In the genomic region with DNA sequence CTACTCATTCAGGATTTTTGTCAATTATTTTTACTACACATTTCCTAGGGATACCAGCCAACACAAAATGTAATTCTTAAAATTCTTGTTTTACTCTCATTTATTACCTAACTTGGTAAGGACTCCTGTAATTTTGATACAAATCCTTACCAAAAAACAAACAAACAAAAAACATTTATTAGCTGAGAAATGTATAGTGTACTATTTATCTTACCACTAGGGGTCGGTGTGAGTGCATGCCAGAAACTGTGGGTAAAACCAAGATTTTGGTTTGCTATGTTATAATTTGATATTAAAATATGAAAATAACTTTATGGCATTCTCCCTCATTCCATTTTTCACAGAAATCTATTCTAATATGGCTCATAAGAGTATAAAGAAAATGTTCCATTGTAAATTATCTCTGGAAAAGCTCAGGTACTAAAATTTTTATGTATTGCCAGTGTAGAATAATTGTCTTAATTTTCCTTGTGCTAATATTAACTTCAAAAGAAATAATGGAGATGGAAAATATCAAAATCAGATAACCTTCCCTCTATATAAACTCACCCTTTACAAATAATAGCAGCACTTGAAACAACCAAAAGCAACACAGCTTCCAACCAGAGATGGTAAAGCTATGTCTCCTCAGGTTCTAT, we compare ENCODE assay signal across 8 cellular contexts.
DNase-seq lines count a peak whose midpoint lies in the region; ATAC-seq and TF ChIP-seq lines count a peak whose summit lies in the region.

No MANE protein-coding gene starts in this region.

- H3K27ac Mint-ChIP-seq in stimulated activated memory B cell treated with anti-CD40 and anti-IgM and Interleukin-4, amounts not matched to agents 10 μg/mL and 1 μg/mL and 100 μg/mL, for 72 hours, result no peak overlapping the region

- TF ChIP-seq CTCF in AG09309 (IDR thresholded peaks at IDR 0.05; ENCODE audit: control insufficient read depth, insufficient read depth, low read depth, low read length, missing control alignments) (peak; percentile 54), gastroesophageal sphincter (IDR thresholded peaks at IDR 0.05) (peak; percentile 34 to 64 (median 46))

- no peaks in the 10 kb centered on the region for H3K27me3 Mint-ChIP-seq in stimulated activated memory B cell treated with anti-CD40 and anti-IgM and Interleukin-4, amounts not matched to agents 10 μg/mL and 1 μg/mL and 100 μg/mL, for 72 hours

- 0 to 7% methylated on average over 1 of the region's 1 CpG for WGBS in gastroesophageal sphincter (ENCODE audit: low coverage in 1 of 2), 2 donors

- no peaks in the 10 kb centered on the region for H3K27me3 ChIP-seq in gastroesophageal sphincter

- TF ChIP-seq POLR2A in gastroesophageal sphincter (IDR thresholded peaks at IDR 0.05), result no peak

- no peaks in the 10 kb centered on the region for H3K36me3 Mint-ChIP-seq in stimulated activated memory B cell treated with anti-CD40 and anti-IgM and Interleukin-4, amounts not matched to agents 10 μg/mL and 1 μg/mL and 100 μg/mL, for 72 hours

- DNase-seq in AG09309 (ENCODE audit: low read depth) (no peak), OCI-M1 (lab: John Stamatoyannopoulos, UW) (peak; percentile 62), C1 segment of cervical spinal cord (lab: John Stamatoyannopoulos, UW) (no peak), UCSD-AML1 (lab: John Stamatoyannopoulos, UW; ENCODE audit: unreplicated experiment) (no peak), mucosa of gallbladder (ENCODE audit: low spot score) (no peak)

- H3K9me3 Mint-ChIP-seq in stimulated activated memory B cell treated with anti-CD40 and anti-IgM and Interleukin-4, amounts not matched to agents 10 μg/mL and 1 μg/mL and 100 μg/mL, for 72 hours, result no peaks in the 10 kb centered on the region

- H3K4me3 ChIP-seq in AG09309 (ENCODE audit: control insufficient read depth, low read depth, low read length) (no peak overlapping the region), gastroesophageal sphincter (no peak overlapping the region)

- no peaks in the 10 kb centered on the region for H3K4me1 ChIP-seq in gastroesophageal sphincter

- ATAC-seq in GM19351 (IDR thresholded peaks at IDR 0.05; ENCODE audit: unreplicated experiment) (peak; percentile 69), gastroesophageal sphincter (no peak)
- ATAC-seq in stimulated activated memory B cell treated with anti-CD40 and anti-IgM and Interleukin-4, amounts not matched to agents 10 μg/mL and 1 μg/mL and 100 μg/mL, for 72 hours, result no peak

- no peaks in the 10 kb centered on the region for H3K4me1 Mint-ChIP-seq in stimulated activated memory B cell treated with anti-CD40 and anti-IgM and Interleukin-4, amounts not matched to agents 10 μg/mL and 1 μg/mL and 100 μg/mL, for 72 hours

- no peaks in the 10 kb centered on the region for H3K9me3 ChIP-seq in gastroesophageal sphincter

- no peaks in the 10 kb centered on the region for H3K36me3 ChIP-seq in gastroesophageal sphincter

- no peak overlapping the region for H3K4me3 Mint-ChIP-seq in stimulated activated memory B cell treated with anti-CD40 and anti-IgM and Interleukin-4, amounts not matched to agents 10 μg/mL and 1 μg/mL and 100 μg/mL, for 72 hours

- no peak for TF ChIP-seq EP300 in gastroesophageal sphincter (IDR thresholded peaks at IDR 0.05)

- no peak overlapping the region for H3K27ac ChIP-seq in gastroesophageal sphincter
